Comparison of ENCODE assay signal across 8 cellular contexts in genomic region chr12:104740668-104741067, GRCh38.
DNase-seq lines count a peak whose midpoint lies in the region; ATAC-seq and TF ChIP-seq lines count a peak whose summit lies in the region.

No MANE protein-coding gene starts in this region.

- ATAC-seq in activated T-cell treated with anti-CD3 and anti-CD28 coated beads, Interleukin-2, amount 50 U/mL, for 72 hours (replicated peaks in 1 of 2): peak; percentile 71 to 77
- ATAC-seq in HG03039 (IDR thresholded peaks at IDR 0.05; ENCODE audit: unreplicated experiment): peak; percentile 53
- ATAC-seq in activated CD8-positive, alpha-beta T cell treated with anti-CD3 and anti-CD28 coated beads for 36 hours: peak; percentile 77
- peak; percentile 70 for ATAC-seq in sciatic nerve

- CTCF ChIA-PET in activated CD8-positive, alpha-beta T cell treated with anti-CD3 and anti-CD28 coated beads for 36 hours (lab: Charles Lee): interaction anchor here (0.7 to 1.7 kb wide), 5 partner anchors 23 to 359 kb away, joined by 3 to 6 read pairs (median 4); no protein-coding TSS in a partner anchor

- peak in 1 of 2 donors; percentile 36 for DNase-seq in activated T-cell treated with anti-CD3 and anti-CD28 coated beads, Interleukin-2, amount 50 U/mL, for 72 hours
- DNase-seq in activated T-cell treated with anti-CD3 and anti-CD28 coated beads for 4 hours: no peak
- DNase-seq in activated CD8-positive, alpha-beta T cell treated with anti-CD3 and anti-CD28 coated beads for 36 hours: peak; percentile 52
- DNase-seq in sciatic nerve (ENCODE audit: low spot score): no peak
- no peak for DNase-seq in DMS114 treated with DMSO at 0.1 percent for 48 hours (lab: John Stamatoyannopoulos, UW; ENCODE audit: unreplicated experiment)
- DNase-seq in stimulated activated CD4-positive, alpha-beta T cell treated with anti-CD3 and anti-CD28 coated beads, Interleukin-4, amount 100 ng/mL, for 4 hours: no peak
- no peak for DNase-seq in SHP77 (lab: John Stamatoyannopoulos, UW)

- H3K36me3 Mint-ChIP-seq in activated T-cell treated with anti-CD3 and anti-CD28 coated beads, Interleukin-2, amount 50 U/mL, for 72 hours (ENCODE audit: insufficient read depth in 2 of 2): peaks cover 0 to 2% of the 10 kb centered on the region in 2 donors
- H3K36me3 Mint-ChIP-seq in activated CD8-positive, alpha-beta T cell treated with anti-CD3 and anti-CD28 coated beads for 36 hours (ENCODE audit: low read depth): peaks cover 2% of the 10 kb centered on the region

- H3K27ac Mint-ChIP-seq in activated T-cell treated with anti-CD3 and anti-CD28 coated beads, Interleukin-2, amount 50 U/mL, for 72 hours: peak overlapping the region; percentile 92
- peak overlapping the region; percentile 86 for H3K27ac Mint-ChIP-seq in activated CD8-positive, alpha-beta T cell treated with anti-CD3 and anti-CD28 coated beads for 36 hours

- no peaks in the 10 kb centered on the region for H3K27me3 Mint-ChIP-seq in activated T-cell treated with anti-CD3 and anti-CD28 coated beads, Interleukin-2, amount 50 U/mL, for 72 hours (ENCODE audit: low read depth)
- H3K27me3 Mint-ChIP-seq in activated CD8-positive, alpha-beta T cell treated with anti-CD3 and anti-CD28 coated beads for 36 hours: no peaks in the 10 kb centered on the region

- H3K9me3 Mint-ChIP-seq in activated T-cell treated with anti-CD3 and anti-CD28 coated beads, Interleukin-2, amount 50 U/mL, for 72 hours: no peaks in the 10 kb centered on the region
- no peaks in the 10 kb centered on the region for H3K9me3 Mint-ChIP-seq in activated CD8-positive, alpha-beta T cell treated with anti-CD3 and anti-CD28 coated beads for 36 hours

- TF ChIP-seq CTCF in activated CD8-positive, alpha-beta T cell treated with anti-CD3 and anti-CD28 coated beads for 36 hours (IDR thresholded peaks at IDR 0.05): no peak

- POLR2A ChIA-PET in activated CD8-positive, alpha-beta T cell treated with anti-CD3 and anti-CD28 coated beads for 36 hours (lab: Charles Lee): interaction anchor here (1.0 kb wide), 1 partner anchor 13 kb away, joined by 3 read pairs; no protein-coding TSS in a partner anchor

- intact Hi-C loops in activated CD8-positive, alpha-beta T cell treated with anti-CD3 and anti-CD28 coated beads for 36 hours (cut with micrococcal nuclease): no loop called here
- intact Hi-C loops in sciatic nerve (cut with DNase I): no loop called here

- H3K4me1 Mint-ChIP-seq in activated T-cell treated with anti-CD3 and anti-CD28 coated beads, Interleukin-2, amount 50 U/mL, for 72 hours (ENCODE audit: low read depth): peaks cover 71% of the 10 kb centered on the region
- peaks cover 59% of the 10 kb centered on the region for H3K4me1 Mint-ChIP-seq in activated CD8-positive, alpha-beta T cell treated with anti-CD3 and anti-CD28 coated beads for 36 hours (ENCODE audit: low read depth)

- H3K4me3 Mint-ChIP-seq in activated T-cell treated with anti-CD3 and anti-CD28 coated beads, Interleukin-2, amount 50 U/mL, for 72 hours: peak overlapping the region; percentile 76 to 79
- H3K4me3 Mint-ChIP-seq in activated CD8-positive, alpha-beta T cell treated with anti-CD3 and anti-CD28 coated beads for 36 hours: peak overlapping the region; percentile 51
